In genomic region chr10:47143072-47143471, GRCh38 we compare ENCODE assay signal across 18 cellular contexts.
DNase-seq lines count a peak whose midpoint lies in the region; ATAC-seq, FAIRE-seq and TF ChIP-seq lines count a peak whose summit lies in the region.
"Had no signal": no experiment of that assay in that cellular context is flagged by ENCODE, and none has a peak within 500 bp of the region (broad histone marks: within the 10 kb centered on the region; RNA-seq: fewer than 3 reads in every experiment).

No MANE protein-coding gene starts in this region.

- peaks cover 15% of the 10 kb centered on the region for H3K4me1 Mint-ChIP-seq in astrocyte (ENCODE audit: low read depth, unreplicated experiment)
- H3K4me1 Mint-ChIP-seq: CD8-positive, alpha-beta memory T cell had no signal

- H3K9ac ChIP-seq in astrocyte (ENCODE audit: low read length): no peak overlapping the region
- H3K9ac ChIP-seq in MM.1S (ENCODE audit: low read length): no peak overlapping the region

- peak; percentile 19 for DNase-seq in ELF-1 (ENCODE audit: low read depth, low spot score)
- DNase-seq in astrocyte (ENCODE audit: low read depth): no peak
- peak; percentile 30 for DNase-seq in left lobe of liver (ENCODE audit: low spot score)
- no peak for DNase-seq in MM.1S
- DNase-seq: Caco-2; CD8-positive, alpha-beta memory T cell; DMS53; GDM1; GOT3 had no signal

- FAIRE-seq in astrocyte (lab: Jason Lieb, UNC): no peak
- FAIRE-seq: A549, GM12892, GM19239, HTR-8/SVneo, K562 had no signal

- ATAC-seq in left lobe of liver (no peak), HG03378 (IDR thresholded peaks at IDR 0.05; ENCODE audit: unreplicated experiment) (no peak), GM18520 (IDR thresholded peaks at IDR 0.05; ENCODE audit: unreplicated experiment) (no peak)
- ATAC-seq: A549, K562 had no signal

- H3K36me3 Mint-ChIP-seq in astrocyte (ENCODE audit: low read depth, unreplicated experiment): peaks cover 11% of the 10 kb centered on the region
- H3K36me3 Mint-ChIP-seq: CD14-positive monocyte; CD8-positive, alpha-beta memory T cell had no signal

- H3K79me2 ChIP-seq in astrocyte (ENCODE audit: insufficient read depth, low read length) (peaks cover 62% of the 10 kb centered on the region), MM.1S (ENCODE audit: low read length) (no peaks in the 10 kb centered on the region)

- no peaks in the 10 kb centered on the region for H3K27me3 Mint-ChIP-seq in astrocyte (ENCODE audit: low read depth, unreplicated experiment)

- TF ChIP-seq CTCF in astrocyte (IDR thresholded peaks at IDR 0.05; ENCODE audit: insufficient read depth, low read depth, low read length) (no peak), MM.1S (IDR thresholded peaks at IDR 0.05; ENCODE audit: low read length) (no peak)

- no peak overlapping the region for H3K4me3 Mint-ChIP-seq in astrocyte (ENCODE audit: unreplicated experiment)
- H3K4me3 Mint-ChIP-seq: CD14-positive monocyte; CD8-positive, alpha-beta memory T cell had no signal

- H3K36me3 ChIP-seq in astrocyte (ENCODE audit: insufficient read depth, low read length) (no peaks in the 10 kb centered on the region), MM.1S (replicated peaks; ENCODE audit: insufficient read depth, low read length) (no peaks in the 10 kb centered on the region)
- H3K36me3 ChIP-seq: HAP-1 had no signal

- H2AFZ ChIP-seq in astrocyte (ENCODE audit: low read depth, low read length): no peak overlapping the region
- H2AFZ ChIP-seq in MM.1S (ENCODE audit: low read length): no peak overlapping the region

- H4K20me1 ChIP-seq in astrocyte (ENCODE audit: insufficient read depth, low read length): peaks cover 9% of the 10 kb centered on the region
- H4K20me1 ChIP-seq in MM.1S (ENCODE audit: insufficient read depth, low read length): no peaks in the 10 kb centered on the region

- H3K4me2 ChIP-seq in astrocyte (ENCODE audit: low read length) (no peak overlapping the region), MM.1S (ENCODE audit: low read depth, low read length) (no peak overlapping the region)
- H3K4me2 ChIP-seq: A549 had no signal

- H3K9me3 ChIP-seq in astrocyte (ENCODE audit: insufficient read depth, low read depth, low read length): no peaks in the 10 kb centered on the region
- H3K9me3 ChIP-seq in MM.1S (replicated peaks; ENCODE audit: insufficient read depth, low read length): no peaks in the 10 kb centered on the region
- H3K9me3 ChIP-seq: A549, Caco-2, HAP-1 had no signal

- peaks cover 5% of the 10 kb centered on the region for H3K9me3 Mint-ChIP-seq in astrocyte (ENCODE audit: unreplicated experiment)

- H3K27me3 ChIP-seq in astrocyte (ENCODE audit: insufficient read depth, low read length) (no peaks in the 10 kb centered on the region), MM.1S (replicated peaks; ENCODE audit: insufficient read depth, low read length) (no peaks in the 10 kb centered on the region)

- H3K9me2 ChIP-seq in MM.1S (replicated peaks; ENCODE audit: insufficient read depth, low read length): no peaks in the 10 kb centered on the region

- H3K4me1 ChIP-seq in astrocyte (ENCODE audit: insufficient read depth, low read length) (peaks cover 21% of the 10 kb centered on the region), MM.1S (ENCODE audit: low read length) (no peaks in the 10 kb centered on the region)
- H3K4me1 ChIP-seq: Caco-2, HAP-1 had no signal

- H3K27ac ChIP-seq in astrocyte (ENCODE audit: low read depth, low read length) (no peak overlapping the region), MM.1S (ENCODE audit: low read length) (no peak overlapping the region)
- H3K27ac ChIP-seq: A549 had no signal

- no peaks in the 10 kb centered on the region for H3F3A ChIP-seq in MM.1S (ENCODE audit: insufficient read depth, low read length)

- H3K27ac Mint-ChIP-seq in astrocyte (ENCODE audit: unreplicated experiment): peak overlapping the region; percentile 34
- H3K27ac Mint-ChIP-seq: CD8-positive, alpha-beta memory T cell had no signal

- H3K4me3 ChIP-seq in astrocyte (ENCODE audit: insufficient read depth, low read depth, low read length): no peak overlapping the region
- H3K4me3 ChIP-seq in MM.1S (ENCODE audit: low read length): no peak overlapping the region
- H3K4me3 ChIP-seq: A549, HAP-1, K562 had no signal

Comparison
In these comparisons a context has a peak if more than half of its experiments do, and no peak if none do; other contexts are left out.
1. DNase-seq: peak in ELF-1 (single experiment) and left lobe of liver (single experiment); none in astrocyte (single experiment) and MM.1S (single experiment).